In genomic region chr14:91348861-91349465, GRCh38 we compare ENCODE assay signal across 10 cellular contexts.
DNase-seq lines count a peak whose midpoint lies in the region; ATAC-seq and TF ChIP-seq lines count a peak whose summit lies in the region.
"Had no signal": no experiment of that assay in that cellular context is flagged by ENCODE, and none has a peak within 500 bp of the region (broad histone marks: within the 10 kb centered on the region; RNA-seq: fewer than 3 reads in every experiment).

No MANE protein-coding gene starts in this region.

- peak overlapping the region; percentile 96 for H3K27ac Mint-ChIP-seq in activated T-helper 17 cell treated with anti-CD3 and anti-CD28 coated beads, Interleukin-2, amount 50 U/mL, for 72 hours
- H3K27ac Mint-ChIP-seq in naive thymus-derived CD8-positive, alpha-beta T cell: peak overlapping the region; percentile 94 to 99 (median 96)

- H3K9me3 ChIP-seq in tibial nerve (no peaks in the 10 kb centered on the region), prostate gland (no peaks in the 10 kb centered on the region)
- H3K9me3 ChIP-seq: psoas muscle had no signal

- TF ChIP-seq CTCF in tibial nerve (IDR thresholded peaks at IDR 0.05) (no peak), prostate gland (IDR thresholded peaks at IDR 0.05) (no peak)

- H3K27me3 ChIP-seq in tibial nerve (peaks cover 0 to 27% of the 10 kb centered on the region in 2 donors), prostate gland (replicated peaks; ENCODE audit: insufficient read depth) (no peaks in the 10 kb centered on the region)

- H3K27ac ChIP-seq in tibial nerve: peak overlapping the region in 1 of 4 donors; percentile 35
- no peak overlapping the region for H3K27ac ChIP-seq in prostate gland
- H3K27ac ChIP-seq: psoas muscle had no signal

- peaks cover 60% of the 10 kb centered on the region for H3K4me1 Mint-ChIP-seq in activated T-helper 17 cell treated with anti-CD3 and anti-CD28 coated beads, Interleukin-2, amount 50 U/mL, for 72 hours
- H3K4me1 Mint-ChIP-seq in naive thymus-derived CD8-positive, alpha-beta T cell: peaks cover 55 to 92% (median 89%) of the 10 kb centered on the region in 4 donors

- peak overlapping the region; percentile 89 for H3K4me3 Mint-ChIP-seq in activated T-helper 17 cell treated with anti-CD3 and anti-CD28 coated beads, Interleukin-2, amount 50 U/mL, for 72 hours
- peak overlapping the region; percentile 43 to 93 (median 86) for H3K4me3 Mint-ChIP-seq in naive thymus-derived CD8-positive, alpha-beta T cell

- peaks cover 62% of the 10 kb centered on the region for H3K36me3 Mint-ChIP-seq in activated T-helper 17 cell treated with anti-CD3 and anti-CD28 coated beads, Interleukin-2, amount 50 U/mL, for 72 hours (ENCODE audit: low read depth)
- H3K36me3 Mint-ChIP-seq in naive thymus-derived CD8-positive, alpha-beta T cell: peaks cover 0 to 34% (median 0%) of the 10 kb centered on the region in 3 donors

- ATAC-seq in HG02938 (IDR thresholded peaks at IDR 0.05; ENCODE audit: unreplicated experiment): peak; percentile 3
- ATAC-seq in activated T-helper 17 cell treated with anti-CD3 and anti-CD28 coated beads, Interleukin-2, amount 50 U/mL, for 72 hours (replicated peaks): peak; percentile 39
- ATAC-seq in naive thymus-derived CD8-positive, alpha-beta T cell: no peak
- ATAC-seq: psoas muscle had no signal

- no peak for TF ChIP-seq EP300 in tibial nerve (IDR thresholded peaks at IDR 0.05)

- no peaks in the 10 kb centered on the region for H3K9me3 Mint-ChIP-seq in activated T-helper 17 cell treated with anti-CD3 and anti-CD28 coated beads, Interleukin-2, amount 50 U/mL, for 72 hours
- H3K9me3 Mint-ChIP-seq in naive thymus-derived CD8-positive, alpha-beta T cell: no peaks in the 10 kb centered on the region

- DNase-seq in naive thymus-derived CD8-positive, alpha-beta T cell: no peak
- DNase-seq in tibial nerve (ENCODE audit: low spot score in 2 of 2) (no peak), OCI-M2 (lab: John Stamatoyannopoulos, UW; ENCODE audit: unreplicated experiment) (no peak), prostate gland (ENCODE audit: low spot score) (no peak), amniotic stem cell (lab: John Stamatoyannopoulos, UW) (no peak)
- DNase-seq: NCI-H1092, psoas muscle had no signal

- H3K36me3 ChIP-seq in tibial nerve (no peaks in the 10 kb centered on the region), prostate gland (no peaks in the 10 kb centered on the region)

- H3K4me1 ChIP-seq in tibial nerve: peaks cover 0 to 13% (median 9%) of the 10 kb centered on the region in 4 donors
- peaks cover 2% of the 10 kb centered on the region for H3K4me1 ChIP-seq in prostate gland (replicated peaks)
- H3K4me1 ChIP-seq: psoas muscle had no signal

- H3K4me3 ChIP-seq in GM08714 (ENCODE audit: low read length) (peak overlapping the region; percentile 58; the same call in 1 of the 2 replicates), tibial nerve (no peak overlapping the region), prostate gland (no peak overlapping the region)
- H3K4me3 ChIP-seq: psoas muscle had no signal

- intact Hi-C loops in prostate gland (cut with DNase I): no loop called here

- 59 to 61% methylated on average over 9 of the region's 9 CpGs for WGBS in tibial nerve, 2 donors
- 65% methylated on average over 9 of the region's 9 CpGs for WGBS in prostate gland

- no peaks in the 10 kb centered on the region for H3K27me3 Mint-ChIP-seq in activated T-helper 17 cell treated with anti-CD3 and anti-CD28 coated beads, Interleukin-2, amount 50 U/mL, for 72 hours
- no peaks in the 10 kb centered on the region for H3K27me3 Mint-ChIP-seq in naive thymus-derived CD8-positive, alpha-beta T cell

- TF ChIP-seq POLR2A in tibial nerve (IDR thresholded peaks at IDR 0.05) (no peak), prostate gland (IDR thresholded peaks at IDR 0.05) (no peak)

- POLR2A ChIA-PET in naive thymus-derived CD8-positive, alpha-beta T cell (lab: Charles Lee): interaction anchor here (0.9 to 15.0 kb wide), 13 partner anchors 9 to 72 kb away, joined by 3 to 200 read pairs (median 8); partner anchors contain the start of gene CCDC88C

Comparison
In these comparisons a context has a peak if more than half of its experiments do, and no peak if none do; other contexts are left out.
1. ATAC-seq: peak in HG02938 (single experiment) and activated T-helper 17 cell treated with anti-CD3 and anti-CD28 coated beads, Interleukin-2, amount 50 U/mL, for 72 hours (single experiment); none in naive thymus-derived CD8-positive, alpha-beta T cell (0 of 2).